1 cellular context compared by ENCODE assay signal in the genomic region with DNA sequence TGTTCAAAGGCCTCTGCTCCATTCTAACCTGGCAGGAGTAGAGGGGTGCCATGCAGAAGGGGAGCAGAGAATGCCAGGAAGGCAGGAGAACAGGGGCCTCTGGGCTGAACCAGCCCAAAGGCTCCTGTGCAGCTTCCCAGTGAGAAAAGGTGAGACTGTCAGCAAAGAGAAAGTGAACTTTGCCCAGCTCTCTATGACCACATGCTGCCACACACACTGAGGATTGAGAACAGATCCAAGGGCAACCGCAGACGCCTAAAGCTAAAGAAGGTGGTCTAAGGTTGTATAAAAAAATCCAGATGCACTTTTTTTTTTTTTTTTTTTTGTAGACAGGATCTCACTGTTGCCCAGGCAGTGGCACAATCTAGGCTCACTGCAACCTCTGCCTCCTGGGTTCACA.
TF ChIP-seq lines count a peak whose summit lies in the region.

No MANE protein-coding gene starts in this region.

TF ChIP-seq in HepG2, 621 proteins besides CTCF, POLR2A, EP300 and RAD21 (continued from another document):
- TF ChIP-seq, protein P1, sequence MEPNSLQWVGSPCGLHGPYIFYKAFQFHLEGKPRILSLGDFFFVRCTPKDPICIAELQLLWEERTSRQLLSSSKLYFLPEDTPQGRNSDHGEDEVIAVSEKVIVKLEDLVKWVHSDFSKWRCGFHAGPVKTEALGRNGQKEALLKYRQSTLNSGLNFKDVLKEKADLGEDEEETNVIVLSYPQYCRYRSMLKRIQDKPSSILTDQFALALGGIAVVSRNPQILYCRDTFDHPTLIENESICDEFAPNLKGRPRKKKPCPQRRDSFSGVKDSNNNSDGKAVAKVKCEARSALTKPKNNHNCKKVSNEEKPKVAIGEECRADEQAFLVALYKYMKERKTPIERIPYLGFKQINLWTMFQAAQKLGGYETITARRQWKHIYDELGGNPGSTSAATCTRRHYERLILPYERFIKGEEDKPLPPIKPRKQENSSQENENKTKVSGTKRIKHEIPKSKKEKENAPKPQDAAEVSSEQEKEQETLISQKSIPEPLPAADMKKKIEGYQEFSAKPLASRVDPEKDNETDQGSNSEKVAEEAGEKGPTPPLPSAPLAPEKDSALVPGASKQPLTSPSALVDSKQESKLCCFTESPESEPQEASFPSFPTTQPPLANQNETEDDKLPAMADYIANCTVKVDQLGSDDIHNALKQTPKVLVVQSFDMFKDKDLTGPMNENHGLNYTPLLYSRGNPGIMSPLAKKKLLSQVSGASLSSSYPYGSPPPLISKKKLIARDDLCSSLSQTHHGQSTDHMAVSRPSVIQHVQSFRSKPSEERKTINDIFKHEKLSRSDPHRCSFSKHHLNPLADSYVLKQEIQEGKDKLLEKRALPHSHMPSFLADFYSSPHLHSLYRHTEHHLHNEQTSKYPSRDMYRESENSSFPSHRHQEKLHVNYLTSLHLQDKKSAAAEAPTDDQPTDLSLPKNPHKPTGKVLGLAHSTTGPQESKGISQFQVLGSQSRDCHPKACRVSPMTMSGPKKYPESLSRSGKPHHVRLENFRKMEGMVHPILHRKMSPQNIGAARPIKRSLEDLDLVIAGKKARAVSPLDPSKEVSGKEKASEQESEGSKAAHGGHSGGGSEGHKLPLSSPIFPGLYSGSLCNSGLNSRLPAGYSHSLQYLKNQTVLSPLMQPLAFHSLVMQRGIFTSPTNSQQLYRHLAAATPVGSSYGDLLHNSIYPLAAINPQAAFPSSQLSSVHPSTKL (CRISPR knock-in tag; IDR thresholded peaks at IDR 0.05) = peak; percentile 41; the same call in 1 of the 2 replicates
- TF ChIP-seq MXI1 (IDR thresholded peaks at IDR 0.05; ENCODE audit: borderline replicate concordance, low read depth, low read length) (peak; percentile 38; the same call in 1 of the 3 replicates), CBFB (CRISPR knock-in tag; IDR thresholded peaks at IDR 0.05) (no peak), NCOR1 (IDR thresholded peaks at IDR 0.05; ENCODE audit: borderline replicate concordance, low read length) (peak; percentile 54; the same call in 1 of the 2 replicates), ZNF441 (CRISPR knock-in tag; IDR thresholded peaks at IDR 0.05; ENCODE audit: borderline replicate concordance) (no peak), RBM22 (optimal IDR thresholded peaks at IDR 0.05; ENCODE audit: low read length) (peak; percentile 23), HIVEP1 (CRISPR knock-in tag; IDR thresholded peaks at IDR 0.05) (no peak), TBX2 (CRISPR knock-in tag; IDR thresholded peaks at IDR 0.05; ENCODE audit: borderline replicate concordance) (0 out of 2 replicates have a peak, but pooled peaks have one; percentile 35), HNF4A (CRISPR knock-in tag; IDR thresholded peaks at IDR 0.05) (peak; percentile 80), U2AF2 (IDR thresholded peaks at IDR 0.05; ENCODE audit: low read depth, low read length) (no peak), IRF2 (CRISPR knock-in tag; IDR thresholded peaks at IDR 0.05) (0 out of 2 replicates have a peak, but pooled peaks have one; percentile 2)
- TF ChIP-seq, protein P2, sequence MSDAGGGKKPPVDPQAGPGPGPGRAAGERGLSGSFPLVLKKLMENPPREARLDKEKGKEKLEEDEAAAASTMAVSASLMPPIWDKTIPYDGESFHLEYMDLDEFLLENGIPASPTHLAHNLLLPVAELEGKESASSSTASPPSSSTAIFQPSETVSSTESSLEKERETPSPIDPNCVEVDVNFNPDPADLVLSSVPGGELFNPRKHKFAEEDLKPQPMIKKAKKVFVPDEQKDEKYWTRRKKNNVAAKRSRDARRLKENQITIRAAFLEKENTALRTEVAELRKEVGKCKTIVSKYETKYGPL (CRISPR knock-in tag; IDR thresholded peaks at IDR 0.05) = no peak
